Comparison of ENCODE assay signal across 11 cellular contexts in the genomic region with DNA sequence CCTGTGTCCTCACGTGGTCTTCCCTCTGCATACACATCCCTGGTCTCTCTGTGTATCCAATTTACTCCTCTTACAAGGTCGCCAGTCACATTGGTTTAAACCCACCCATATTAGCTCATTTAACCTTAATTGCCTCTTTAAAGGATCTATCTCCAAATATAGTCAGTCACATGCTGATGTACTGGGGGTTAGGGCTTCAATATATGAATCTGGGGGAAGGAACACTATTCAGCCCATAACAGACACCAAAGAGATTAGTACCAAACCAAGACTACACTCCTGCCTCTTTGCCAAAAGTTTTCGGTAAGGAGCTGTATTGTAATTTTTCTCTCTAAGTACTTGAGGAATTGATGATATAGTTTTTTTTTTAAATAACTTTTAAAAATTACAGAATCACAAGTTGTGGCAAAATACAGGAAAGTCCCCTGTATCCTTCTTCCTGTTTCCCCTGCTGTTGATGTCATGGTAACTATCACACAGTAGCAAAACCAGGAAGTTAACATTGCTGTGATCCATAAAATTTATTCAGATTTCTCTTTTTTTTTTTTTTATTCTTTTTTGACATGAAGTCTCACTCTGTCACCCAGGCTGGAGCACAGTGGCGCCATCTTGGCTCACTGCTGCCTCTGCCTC.
DNase-seq lines count a peak whose midpoint lies in the region; FAIRE-seq and TF ChIP-seq lines count a peak whose summit lies in the region.
"Had no signal": no experiment of that assay in that cellular context is flagged by ENCODE, and none has a peak within 500 bp of the region (broad histone marks: within the 10 kb centered on the region; RNA-seq: fewer than 3 reads in every experiment).

No MANE protein-coding gene starts in this region.

- dilution Hi-C loops in keratinocyte (cut with MboI; ENCODE audit: extremely low pct_ligation_motif_present, low sequenced_read_pairs): no loop called here

- no peak overlapping the region for H2AFZ ChIP-seq in keratinocyte (ENCODE audit: control insufficient read depth, low read length)

- H3K4me3 Mint-ChIP-seq in activated naive CD4-positive, alpha-beta T cell treated with anti-CD3 and anti-CD28 coated beads, Interleukin-2, amount 50 U/mL, for 24 hours: no peak overlapping the region
- peak overlapping the region; percentile 31 for H3K4me3 Mint-ChIP-seq in activated T-helper 1 cell treated with anti-CD3 and anti-CD28 coated beads, Interleukin-12 subunit alpha, Interleukin-12 subunit beta, Interleukin-2, Interleukin-4 antibody, amounts not matched to agents 30 ng/mL and 10 ng/mL and 1 ng/mL, durations not matched to agents 14 hours and 24 hours and 36 hours
- H3K4me3 Mint-ChIP-seq: WTC11 had no signal

- H3K4me1 ChIP-seq in keratinocyte (ENCODE audit: control insufficient read depth, extremely low read depth, insufficient read depth, low read length) (no peaks in the 10 kb centered on the region), thyroid gland (peaks cover 24 to 36% of the 10 kb centered on the region in 2 donors)

- H3K9me3 ChIP-seq in keratinocyte (ENCODE audit: control insufficient read depth, low read depth, low read length) (no peaks in the 10 kb centered on the region), thyroid gland (no peaks in the 10 kb centered on the region)
- H3K9me3 ChIP-seq: gastrocnemius medialis had no signal

- peak overlapping the region; percentile 32 for H3K27ac ChIP-seq in keratinocyte (ENCODE audit: control insufficient read depth, insufficient read depth, low read length)
- H3K27ac ChIP-seq in thyroid gland: peak overlapping the region in 2 of 3 donors; percentile 7 to 34

- peaks cover 46% of the 10 kb centered on the region for H3K79me2 ChIP-seq in keratinocyte (ENCODE audit: control insufficient read depth, insufficient read depth, low read length)

- no peak overlapping the region for H3K4me2 ChIP-seq in keratinocyte (ENCODE audit: control insufficient read depth, extremely low read depth, insufficient read depth, low read depth, low read length)

- no peak for DNase-seq in activated naive CD4-positive, alpha-beta T cell (lab: John Stamatoyannopoulos, UW)
- DNase-seq in activated T-helper 1 cell treated with anti-CD3 and anti-CD28 coated beads, Interleukin-12 subunit alpha, Interleukin-12 subunit beta, Interleukin-2, Interleukin-4 antibody, amounts not matched to agents 30 ng/mL and 10 ng/mL and 1 ng/mL, durations not matched to agents 14 hours and 24 hours and 36 hours (ENCODE audit: low spot score): no peak
- no peak for DNase-seq in keratinocyte (ENCODE audit: low read depth, low spot score)
- DNase-seq in thyroid gland: no peak
- DNase-seq in superior temporal gyrus (ENCODE audit: extremely low spot score): no peak
- DNase-seq in cerebellum (ENCODE audit: low spot score): no peak
- no peak for DNase-seq in DMS153 (lab: John Stamatoyannopoulos, UW)
- DNase-seq: anterior cingulate cortex, gastrocnemius medialis had no signal

- intact Hi-C loops in activated T-helper 1 cell treated with anti-CD3 and anti-CD28 coated beads, Interleukin-12 subunit alpha, Interleukin-12 subunit beta, Interleukin-2, Interleukin-4 antibody, amounts not matched to agents 30 ng/mL and 10 ng/mL and 1 ng/mL, durations not matched to agents 14 hours and 24 hours and 36 hours (cut with micrococcal nuclease): loop anchor here (5.0 kb wide), 2 partner anchors 41 to 69 kb away; a partner anchor contains a TSS
- intact Hi-C loops in thyroid gland (cut with DNase I): no loop called here

- peaks cover 13% of the 10 kb centered on the region for H3K36me3 Mint-ChIP-seq in activated naive CD4-positive, alpha-beta T cell treated with anti-CD3 and anti-CD28 coated beads, Interleukin-2, amount 50 U/mL, for 24 hours
- H3K36me3 Mint-ChIP-seq in activated T-helper 1 cell treated with anti-CD3 and anti-CD28 coated beads, Interleukin-12 subunit alpha, Interleukin-12 subunit beta, Interleukin-2, Interleukin-4 antibody, amounts not matched to agents 30 ng/mL and 10 ng/mL and 1 ng/mL, durations not matched to agents 14 hours and 24 hours and 36 hours (ENCODE audit: low read depth): peaks cover 10% of the 10 kb centered on the region
- H3K36me3 Mint-ChIP-seq: WTC11 had no signal

- peaks cover 2% of the 10 kb centered on the region in 2 experiments for H3K36me3 ChIP-seq in keratinocyte (ENCODE audit: control insufficient read depth in 2 of 2, extremely low read depth in 1 of 2, insufficient read depth in 2 of 2, low read length in 2 of 2)
- peaks cover under 1 to 4% of the 10 kb centered on the region in 2 donors for H3K36me3 ChIP-seq in thyroid gland
- H3K36me3 ChIP-seq: gastrocnemius medialis had no signal

- H4K20me1 ChIP-seq in keratinocyte (ENCODE audit: control insufficient read depth, extremely low read depth, insufficient read depth, low read length): no peaks in the 10 kb centered on the region

- H3K27ac Mint-ChIP-seq in activated naive CD4-positive, alpha-beta T cell treated with anti-CD3 and anti-CD28 coated beads, Interleukin-2, amount 50 U/mL, for 24 hours: peak overlapping the region; percentile 59
- H3K27ac Mint-ChIP-seq in activated T-helper 1 cell treated with anti-CD3 and anti-CD28 coated beads, Interleukin-12 subunit alpha, Interleukin-12 subunit beta, Interleukin-2, Interleukin-4 antibody, amounts not matched to agents 30 ng/mL and 10 ng/mL and 1 ng/mL, durations not matched to agents 14 hours and 24 hours and 36 hours: peak overlapping the region; percentile 50
- H3K27ac Mint-ChIP-seq: WTC11 had no signal

- H3K4me1 Mint-ChIP-seq in activated naive CD4-positive, alpha-beta T cell treated with anti-CD3 and anti-CD28 coated beads, Interleukin-2, amount 50 U/mL, for 24 hours: peaks cover 53% of the 10 kb centered on the region
- peaks cover 38% of the 10 kb centered on the region for H3K4me1 Mint-ChIP-seq in activated T-helper 1 cell treated with anti-CD3 and anti-CD28 coated beads, Interleukin-12 subunit alpha, Interleukin-12 subunit beta, Interleukin-2, Interleukin-4 antibody, amounts not matched to agents 30 ng/mL and 10 ng/mL and 1 ng/mL, durations not matched to agents 14 hours and 24 hours and 36 hours (ENCODE audit: low read depth)

- TF ChIP-seq CTCF in keratinocyte (optimal IDR thresholded peaks at IDR 0.05 in 1 of 3, IDR thresholded peaks at IDR 0.05 in 1 of 3, conservative IDR thresholded peaks at IDR 0.05 in 1 of 3; ENCODE audit: extremely low read depth in 1 of 3, insufficient read depth in 2 of 3, low read length in 3 of 3) (no peak), thyroid gland (IDR thresholded peaks at IDR 0.05) (no peak)

- H3K9me1 ChIP-seq in keratinocyte (ENCODE audit: control insufficient read depth, extremely low read depth, insufficient read depth, low read length): peaks cover 2% of the 10 kb centered on the region

- no peak for FAIRE-seq in keratinocyte (lab: Jason Lieb, UNC)

- WGBS in thyroid gland, 2 donors: 82 to 89% methylated on average over 4 of the region's 4 CpGs

- H3K4me3 ChIP-seq in keratinocyte (ENCODE audit: control insufficient read depth in 2 of 3, extremely low read depth in 1 of 3, insufficient read depth in 2 of 3, low read depth in 1 of 3, low read length in 3 of 3) (no peak overlapping the region), thyroid gland (replicated peaks in 1 of 3) (no peak overlapping the region)
- H3K4me3 ChIP-seq: gastrocnemius medialis had no signal

- no peaks in the 10 kb centered on the region for H3K27me3 Mint-ChIP-seq in activated naive CD4-positive, alpha-beta T cell treated with anti-CD3 and anti-CD28 coated beads, Interleukin-2, amount 50 U/mL, for 24 hours
- H3K27me3 Mint-ChIP-seq in activated T-helper 1 cell treated with anti-CD3 and anti-CD28 coated beads, Interleukin-12 subunit alpha, Interleukin-12 subunit beta, Interleukin-2, Interleukin-4 antibody, amounts not matched to agents 30 ng/mL and 10 ng/mL and 1 ng/mL, durations not matched to agents 14 hours and 24 hours and 36 hours (ENCODE audit: insufficient read depth): no peaks in the 10 kb centered on the region

- H3K9me3 Mint-ChIP-seq in activated naive CD4-positive, alpha-beta T cell treated with anti-CD3 and anti-CD28 coated beads, Interleukin-2, amount 50 U/mL, for 24 hours: no peaks in the 10 kb centered on the region
- H3K9me3 Mint-ChIP-seq in activated T-helper 1 cell treated with anti-CD3 and anti-CD28 coated beads, Interleukin-12 subunit alpha, Interleukin-12 subunit beta, Interleukin-2, Interleukin-4 antibody, amounts not matched to agents 30 ng/mL and 10 ng/mL and 1 ng/mL, durations not matched to agents 14 hours and 24 hours and 36 hours: no peaks in the 10 kb centered on the region
- H3K9me3 Mint-ChIP-seq: WTC11 had no signal

- no peak overlapping the region for H3K9ac ChIP-seq in keratinocyte (ENCODE audit: control insufficient read depth, extremely low read depth, insufficient read depth, low read length)

- H3K27me3 ChIP-seq in keratinocyte (ENCODE audit: control insufficient read depth, extremely low read depth, insufficient read depth, low read length) (no peaks in the 10 kb centered on the region), thyroid gland (no peaks in the 10 kb centered on the region)
- H3K27me3 ChIP-seq: gastrocnemius medialis had no signal

- no peak for TF ChIP-seq POLR2A in thyroid gland (IDR thresholded peaks at IDR 0.05)
